In genomic region chr1:109875874-109876273, GRCh38 we compare ENCODE assay signal across 12 cellular contexts.
"Had no signal": no experiment of that assay in that cellular context is flagged by ENCODE, and none has a peak within 500 bp of the region (broad histone marks: within the 10 kb centered on the region; RNA-seq: fewer than 3 reads in every experiment).

No MANE protein-coding gene starts in this region.

- H3K4me3 ChIP-seq: lower lobe of right lung, prostate gland had no signal

- DNase-seq: activated naive CD4-positive, alpha-beta T cell treated with anti-CD3 and anti-CD28 coated beads, Interleukin-2, amount 50 U/mL, for 16 hours; cerebellar nuclear complex; glutamatergic neuron; lower lobe of right lung; naive B cell; stimulated activated CD4-positive, alpha-beta T cell treated with anti-CD3 and anti-CD28 coated beads, Interleukin-12 subunit alpha, Interleukin-12 subunit beta, amount 100 ng/mL, for 4 hours; stimulated activated naive CD8-positive, alpha-beta T cell treated with anti-CD3 and anti-CD28 coated beads, Interleukin-15, Interleukin-2, amounts not matched to agents 100 U/mL and 50 U/mL, for 24 hours; T-helper 1 cell had no signal

- ATAC-seq: esophagus mucosa; lower lobe of right lung; stimulated activated naive CD8-positive, alpha-beta T cell treated with anti-CD3 and anti-CD28 coated beads, Interleukin-15, Interleukin-2, amounts not matched to agents 100 U/mL and 50 U/mL, for 24 hours; WTC11 had no signal

- H3K4me3 Mint-ChIP-seq: naive B cell, WTC11 had no signal

- H3K36me3 ChIP-seq: lower lobe of right lung, prostate gland had no signal

- FAIRE-seq: endometrium had no signal

- H3K36me3 Mint-ChIP-seq: WTC11 had no signal

- H3K9me3 ChIP-seq: lower lobe of right lung, prostate gland had no signal

- H3K9me3 Mint-ChIP-seq: naive B cell, WTC11 had no signal
